8 cellular contexts compared by ENCODE assay signal in genomic region chr17:77110006-77110374, GRCh38. TPM values are rescaled to one million over a fixed set of nuclear protein-coding genes. Genes with fewer than 3 reads are reported as not detected.
DNase-seq lines count a peak whose midpoint lies in the region; ATAC-seq and TF ChIP-seq lines count a peak whose summit lies in the region.

No MANE protein-coding gene starts in this region.

- H3K27ac Mint-ChIP-seq in CD14-positive monocyte, result peak overlapping the region; percentile 30 to 90 (median 58)
- peak overlapping the region; percentile 6 to 74 for H3K27ac Mint-ChIP-seq in effector memory CD8-positive, alpha-beta T cell
- H3K27ac Mint-ChIP-seq in nephron, result peak overlapping the region; percentile 92 to 97 (median 96)

- H3K4me1 Mint-ChIP-seq in CD14-positive monocyte, result peaks cover 29% of the 10 kb centered on the region
- peaks cover 15 to 17% of the 10 kb centered on the region in 2 donors for H3K4me1 Mint-ChIP-seq in effector memory CD8-positive, alpha-beta T cell (ENCODE audit: low read depth in 2 of 2)
- peaks cover 34% of the 10 kb centered on the region for H3K4me1 Mint-ChIP-seq in nephron

- intact Hi-C loops in CD14-positive monocyte (cut with micrococcal nuclease), result no loop called here

- DNase-seq in CD14-positive monocyte (ENCODE audit: low spot score) (no peak), NOMO-1 treated with DMSO at 0.1 percent for 48 hours (lab: John Stamatoyannopoulos, UW; ENCODE audit: unreplicated experiment) (peak; percentile 35), H4 (ENCODE audit: low spot score) (no peak), NCI-H345 (lab: John Stamatoyannopoulos, UW) (no peak), SIG-M5 (lab: John Stamatoyannopoulos, UW) (no peak), cerebellum (ENCODE audit: low spot score) (no peak)
- DNase-seq in effector memory CD8-positive, alpha-beta T cell, result no peak

- peaks cover 0 to 4% (median 3%) of the 10 kb centered on the region in 3 donors for H3K27me3 Mint-ChIP-seq in CD14-positive monocyte (ENCODE audit: low read depth in 3 of 3)
- H3K27me3 Mint-ChIP-seq in effector memory CD8-positive, alpha-beta T cell, result no peaks in the 10 kb centered on the region
- H3K27me3 Mint-ChIP-seq in nephron (ENCODE audit: low read depth), result no peaks in the 10 kb centered on the region

- H3K4me3 Mint-ChIP-seq in CD14-positive monocyte (peak overlapping the region in 1 of 2 donors; percentile 70), nephron (peak overlapping the region in 2 of 3 experiments; percentile 23 to 57)
- no peak overlapping the region for H3K4me3 Mint-ChIP-seq in effector memory CD8-positive, alpha-beta T cell

- H3K36me3 Mint-ChIP-seq in CD14-positive monocyte (peaks cover 0 to 3% of the 10 kb centered on the region in 2 donors), nephron (ENCODE audit: low read depth) (no peaks in the 10 kb centered on the region)
- H3K36me3 Mint-ChIP-seq in effector memory CD8-positive, alpha-beta T cell (ENCODE audit: insufficient read depth), result no peaks in the 10 kb centered on the region

- peaks cover 0 to 2% (median 0%) of the 10 kb centered on the region in 7 donors for H3K9me3 Mint-ChIP-seq in CD14-positive monocyte
- no peaks in the 10 kb centered on the region for H3K9me3 Mint-ChIP-seq in effector memory CD8-positive, alpha-beta T cell
- H3K9me3 Mint-ChIP-seq in nephron, result no peaks in the 10 kb centered on the region

- ATAC-seq in effector memory CD8-positive, alpha-beta T cell (replicated peaks), result no peak

- TF ChIP-seq CTCF in CD14-positive monocyte (IDR thresholded peaks at IDR 0.05), result no peak
- no peak for TF ChIP-seq CTCF in nephron (IDR thresholded peaks at IDR 0.05; ENCODE audit: unreplicated experiment in 3 of 3)

RNA-seq across cellular contexts. Expression of gene SEC14L1, which starts 30.8 kb away (rescaled TPM):
- polyA plus RNA-seq in CD14-positive monocyte, result 10 to 100 TPM; 34.1 to 43.2 TPM
- total RNA-seq in H4 (2014; rRNA removed; shearing (Covaris generic)), result 33.7 and 41.8 TPM in 2 replicates
- total RNA-seq in cerebellum, result 73.1 TPM

Comparison
In these comparisons a context has a peak if more than half of its experiments do, and no peak if none do; other contexts are left out.
1. H3K27ac Mint-ChIP-seq: peak in every context shown above with its lines; median percentile 96 in nephron; 58 in CD14-positive monocyte; 40 in effector memory CD8-positive, alpha-beta T cell.
2. H3K4me3 Mint-ChIP-seq: peak in nephron (2 of 3); none in effector memory CD8-positive, alpha-beta T cell (0 of 2).